1 cellular context compared by ENCODE assay signal in the genomic region with DNA sequence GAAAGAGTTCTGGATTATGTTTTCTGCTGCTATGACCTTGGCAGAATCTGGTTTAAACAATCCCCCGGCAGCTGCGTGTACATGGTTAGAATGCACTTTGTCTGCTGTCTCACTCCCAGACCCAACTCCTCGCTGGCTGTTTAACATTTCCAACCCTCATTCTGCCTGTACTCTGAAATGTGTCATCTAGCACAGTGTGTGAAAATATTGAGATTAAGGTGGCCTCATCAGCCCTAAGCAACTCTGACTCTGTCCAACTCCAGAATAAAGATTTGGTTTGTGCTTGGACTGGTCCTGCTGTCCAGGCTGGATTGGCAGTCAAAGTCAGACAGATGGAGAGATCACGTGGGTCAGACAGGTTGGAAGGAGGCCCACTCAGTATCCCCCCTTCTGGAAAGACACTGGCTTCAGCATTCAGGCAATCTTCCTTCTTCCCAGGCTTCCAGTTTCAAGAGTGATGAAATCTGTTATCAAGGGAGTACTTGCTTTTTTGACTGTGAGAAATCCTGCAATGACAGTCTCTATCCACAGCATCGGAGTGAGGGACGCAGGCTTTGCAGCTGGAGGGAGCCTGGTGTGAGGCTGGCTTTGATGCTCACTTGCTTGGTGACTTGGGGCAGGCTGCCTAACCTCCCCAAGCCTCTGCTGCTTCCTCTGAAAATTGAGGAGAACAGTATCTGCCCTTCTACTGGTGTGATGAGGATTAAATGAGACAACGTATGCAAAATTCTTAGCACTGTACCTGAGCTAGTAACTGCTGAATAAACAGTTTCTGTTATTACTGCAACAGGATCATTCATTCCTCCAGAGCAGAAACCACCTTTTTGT.
TF ChIP-seq lines count a peak whose summit lies in the region.

No MANE protein-coding gene starts in this region.

TF ChIP-seq in GM23338, 12 proteins besides CTCF, POLR2A, EP300 and RAD21 (continued from another document):
- TF ChIP-seq, protein P1, sequence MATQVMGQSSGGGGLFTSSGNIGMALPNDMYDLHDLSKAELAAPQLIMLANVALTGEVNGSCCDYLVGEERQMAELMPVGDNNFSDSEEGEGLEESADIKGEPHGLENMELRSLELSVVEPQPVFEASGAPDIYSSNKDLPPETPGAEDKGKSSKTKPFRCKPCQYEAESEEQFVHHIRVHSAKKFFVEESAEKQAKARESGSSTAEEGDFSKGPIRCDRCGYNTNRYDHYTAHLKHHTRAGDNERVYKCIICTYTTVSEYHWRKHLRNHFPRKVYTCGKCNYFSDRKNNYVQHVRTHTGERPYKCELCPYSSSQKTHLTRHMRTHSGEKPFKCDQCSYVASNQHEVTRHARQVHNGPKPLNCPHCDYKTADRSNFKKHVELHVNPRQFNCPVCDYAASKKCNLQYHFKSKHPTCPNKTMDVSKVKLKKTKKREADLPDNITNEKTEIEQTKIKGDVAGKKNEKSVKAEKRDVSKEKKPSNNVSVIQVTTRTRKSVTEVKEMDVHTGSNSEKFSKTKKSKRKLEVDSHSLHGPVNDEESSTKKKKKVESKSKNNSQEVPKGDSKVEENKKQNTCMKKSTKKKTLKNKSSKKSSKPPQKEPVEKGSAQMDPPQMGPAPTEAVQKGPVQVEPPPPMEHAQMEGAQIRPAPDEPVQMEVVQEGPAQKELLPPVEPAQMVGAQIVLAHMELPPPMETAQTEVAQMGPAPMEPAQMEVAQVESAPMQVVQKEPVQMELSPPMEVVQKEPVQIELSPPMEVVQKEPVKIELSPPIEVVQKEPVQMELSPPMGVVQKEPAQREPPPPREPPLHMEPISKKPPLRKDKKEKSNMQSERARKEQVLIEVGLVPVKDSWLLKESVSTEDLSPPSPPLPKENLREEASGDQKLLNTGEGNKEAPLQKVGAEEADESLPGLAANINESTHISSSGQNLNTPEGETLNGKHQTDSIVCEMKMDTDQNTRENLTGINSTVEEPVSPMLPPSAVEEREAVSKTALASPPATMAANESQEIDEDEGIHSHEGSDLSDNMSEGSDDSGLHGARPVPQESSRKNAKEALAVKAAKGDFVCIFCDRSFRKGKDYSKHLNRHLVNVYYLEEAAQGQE (IDR thresholded peaks at IDR 0.05; ENCODE audit: unreplicated experiment): no peak
- no peak for TF ChIP-seq ZNF331 (CRISPR knock-in tag; IDR thresholded peaks at IDR 0.05; ENCODE audit: low read depth)
